12 cellular contexts compared by ENCODE assay signal in genomic region chr2:111239107-111239506, GRCh38.
DNase-seq lines count a peak whose midpoint lies in the region; ATAC-seq and TF ChIP-seq lines count a peak whose summit lies in the region.
"Had no signal": no experiment of that assay in that cellular context is flagged by ENCODE, and none has a peak within 500 bp of the region (broad histone marks: within the 10 kb centered on the region; RNA-seq: fewer than 3 reads in every experiment).

No MANE protein-coding gene starts in this region.

- DNase-seq in activated CD8-positive, alpha-beta T cell treated with anti-CD3 and anti-CD28 coated beads for 36 hours: peak; percentile 19
- DNase-seq in NCI-H2029 treated with DMSO at 0.1 percent for 48 hours (lab: John Stamatoyannopoulos, UW) (no peak), NOMO-1 (lab: John Stamatoyannopoulos, UW; ENCODE audit: unreplicated experiment in 2 of 2) (no peak), tibial nerve (ENCODE audit: low spot score in 2 of 2) (no peak), KG1 (lab: John Stamatoyannopoulos, UW) (no peak)
- DNase-seq: esophagus squamous epithelium, small intestine had no signal

- no peaks in the 10 kb centered on the region for H3K36me3 Mint-ChIP-seq in activated CD8-positive, alpha-beta T cell treated with anti-CD3 and anti-CD28 coated beads for 36 hours (ENCODE audit: low read depth)

- CTCF ChIA-PET in activated CD8-positive, alpha-beta T cell treated with anti-CD3 and anti-CD28 coated beads for 36 hours (lab: Charles Lee): no interaction called here

- POLR2A ChIA-PET in activated CD8-positive, alpha-beta T cell treated with anti-CD3 and anti-CD28 coated beads for 36 hours (lab: Charles Lee): interaction anchor here (1.0 to 1.1 kb wide), 2 partner anchors 43 to 118 kb away, joined by 3 to 4 read pairs; no protein-coding TSS in a partner anchor

- H3K27ac ChIP-seq in tibial nerve: no peak overlapping the region
- H3K27ac ChIP-seq: esophagus squamous epithelium, SK-N-MC had no signal

- peaks cover 6% of the 10 kb centered on the region for H3K4me1 Mint-ChIP-seq in activated CD8-positive, alpha-beta T cell treated with anti-CD3 and anti-CD28 coated beads for 36 hours (ENCODE audit: low read depth)

- no peak for TF ChIP-seq CTCF in activated CD8-positive, alpha-beta T cell treated with anti-CD3 and anti-CD28 coated beads for 36 hours (IDR thresholded peaks at IDR 0.05)
- TF ChIP-seq CTCF in tibial nerve (IDR thresholded peaks at IDR 0.05): no peak

- H3K27me3 ChIP-seq in tibial nerve: no peaks in the 10 kb centered on the region
- H3K27me3 ChIP-seq: esophagus squamous epithelium had no signal

- H3K9me3 ChIP-seq in tibial nerve: no peaks in the 10 kb centered on the region
- H3K9me3 ChIP-seq: esophagus squamous epithelium had no signal

- no peak overlapping the region for H3K4me3 Mint-ChIP-seq in activated CD8-positive, alpha-beta T cell treated with anti-CD3 and anti-CD28 coated beads for 36 hours

- no peak overlapping the region for H3K4me3 ChIP-seq in tibial nerve
- H3K4me3 ChIP-seq: esophagus squamous epithelium, SK-N-MC had no signal

- peak; percentile 95 for ATAC-seq in GM18858 (IDR thresholded peaks at IDR 0.05; ENCODE audit: unreplicated experiment)
- peak; percentile 86 for ATAC-seq in GM21360 (IDR thresholded peaks at IDR 0.05; ENCODE audit: unreplicated experiment)
- peak; percentile 95 for ATAC-seq in HG03039 (IDR thresholded peaks at IDR 0.05; ENCODE audit: unreplicated experiment)
- ATAC-seq in activated CD8-positive, alpha-beta T cell treated with anti-CD3 and anti-CD28 coated beads for 36 hours: peak; percentile 61
- ATAC-seq: naive thymus-derived CD4-positive, alpha-beta T cell had no signal

- no peak for TF ChIP-seq POLR2A in tibial nerve (IDR thresholded peaks at IDR 0.05)

- no peaks in the 10 kb centered on the region for H3K4me1 ChIP-seq in tibial nerve

- H3K36me3 ChIP-seq in tibial nerve: no peaks in the 10 kb centered on the region
- H3K36me3 ChIP-seq: esophagus squamous epithelium had no signal

- intact Hi-C loops in activated CD8-positive, alpha-beta T cell treated with anti-CD3 and anti-CD28 coated beads for 36 hours (cut with micrococcal nuclease): no loop called here

- H3K27ac Mint-ChIP-seq in activated CD8-positive, alpha-beta T cell treated with anti-CD3 and anti-CD28 coated beads for 36 hours: no peak overlapping the region

- WGBS in tibial nerve, 2 donors: 94 to 95% methylated on average over 4 of the region's 4 CpGs

- no peaks in the 10 kb centered on the region for H3K27me3 Mint-ChIP-seq in activated CD8-positive, alpha-beta T cell treated with anti-CD3 and anti-CD28 coated beads for 36 hours

- H3K9me3 Mint-ChIP-seq in activated CD8-positive, alpha-beta T cell treated with anti-CD3 and anti-CD28 coated beads for 36 hours: no peaks in the 10 kb centered on the region

- TF ChIP-seq EP300 in tibial nerve (IDR thresholded peaks at IDR 0.05): no peak
